Comparison of ENCODE assay signal across 15 cellular contexts in the genomic region with DNA sequence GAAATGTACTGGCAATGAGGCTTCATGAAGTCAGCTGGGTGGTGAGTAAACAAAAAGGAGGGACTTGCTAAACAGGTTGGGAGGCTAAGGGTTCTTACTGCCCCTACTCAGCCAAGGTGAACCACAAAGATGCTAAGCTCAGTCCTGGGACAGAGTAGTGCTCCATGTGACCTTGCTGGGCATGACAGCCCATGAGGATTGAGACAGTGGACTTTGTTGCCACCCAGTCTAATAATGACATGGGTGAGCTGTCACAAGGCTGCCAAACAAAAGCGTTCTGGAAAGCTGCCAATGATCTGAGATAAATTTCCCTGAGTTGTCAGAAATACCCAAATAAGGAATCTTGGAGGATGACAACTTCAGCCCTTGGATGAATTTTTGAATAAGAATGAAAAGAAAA.
A peak's percentile ranks its signal among the peaks of the same experiment; 100 is the strongest.
DNase-seq lines count a peak whose midpoint lies in the region; ATAC-seq and TF ChIP-seq lines count a peak whose summit lies in the region.
"Had no signal": no experiment of that assay in that cellular context is flagged by ENCODE, and none has a peak within 500 bp of the region (broad histone marks: within the 10 kb centered on the region; RNA-seq: fewer than 3 reads in every experiment).

No MANE protein-coding gene starts in this region.

- H3K4me1 Mint-ChIP-seq in brain = peaks cover 20% of the 10 kb centered on the region
- H3K4me1 Mint-ChIP-seq: CD14-positive monocyte; stimulated activated naive CD8-positive, alpha-beta T cell treated with anti-CD3 and anti-CD28 coated beads, Interleukin-15, amount 100 ng/mL, for 72 hours had no signal

- no peaks in the 10 kb centered on the region for H3K9me3 Mint-ChIP-seq in brain
- H3K9me3 Mint-ChIP-seq: CD14-positive monocyte; stimulated activated naive CD8-positive, alpha-beta T cell treated with anti-CD3 and anti-CD28 coated beads, Interleukin-15, amount 100 ng/mL, for 72 hours had no signal

- no peaks in the 10 kb centered on the region for H3K27me3 Mint-ChIP-seq in brain
- H3K27me3 Mint-ChIP-seq: activated naive CD8-positive, alpha-beta T cell; stimulated activated naive CD8-positive, alpha-beta T cell treated with anti-CD3 and anti-CD28 coated beads, Interleukin-15, amount 100 ng/mL, for 72 hours had no signal

- no peak for TF ChIP-seq CTCF in brain (conservative IDR thresholded peaks at IDR 0.05)

- H3K4me3 Mint-ChIP-seq in brain = no peak overlapping the region
- H3K4me3 Mint-ChIP-seq: activated naive CD8-positive, alpha-beta T cell; CD14-positive monocyte; stimulated activated naive CD8-positive, alpha-beta T cell treated with anti-CD3 and anti-CD28 coated beads, Interleukin-15, amount 100 ng/mL, for 72 hours had no signal

- H3K27ac Mint-ChIP-seq in brain = peak overlapping the region in 3 of 5 experiments; percentile 62 to 92 (median 79)
- H3K27ac Mint-ChIP-seq: activated naive CD8-positive, alpha-beta T cell; stimulated activated naive CD8-positive, alpha-beta T cell treated with anti-CD3 and anti-CD28 coated beads, Interleukin-15, amount 100 ng/mL, for 72 hours had no signal

- peak; percentile 7 for DNase-seq in DMS153 treated with DMSO at 0.1 percent for 48 hours (lab: John Stamatoyannopoulos, UW; ENCODE audit: unreplicated experiment)
- DNase-seq in NCI-H1417 treated with DMSO at 0.1 percent for 48 hours (lab: John Stamatoyannopoulos, UW) = peak; percentile 26
- DNase-seq in medulla oblongata (ENCODE audit: extremely low spot score) = peak; percentile 75
- DNase-seq in stimulated activated CD4-positive, alpha-beta T cell treated with anti-CD3 and anti-CD28 coated beads, Interleukin-4, amount 100 ng/mL, for 4 hours = no peak
- DNase-seq: foreskin fibroblast; OCI-M1; stimulated activated CD4-positive, alpha-beta T cell treated with anti-CD3 and anti-CD28 coated beads, Interleukin-4, amount 100 ng/mL, for 1 hour; stimulated activated naive CD8-positive, alpha-beta T cell treated with anti-CD3 and anti-CD28 coated beads, Interleukin-15, amount 100 ng/mL, for 72 hours; T1000 had no signal

- H3K36me3 Mint-ChIP-seq in brain = peaks cover 49% of the 10 kb centered on the region

- ATAC-seq in GM21423 (IDR thresholded peaks at IDR 0.05; ENCODE audit: unreplicated experiment) (no peak), HG02678 (IDR thresholded peaks at IDR 0.05; ENCODE audit: unreplicated experiment) (no peak), GM18909 (IDR thresholded peaks at IDR 0.05; ENCODE audit: poor library complexity, unreplicated experiment) (no peak)
- ATAC-seq: stimulated activated naive CD8-positive, alpha-beta T cell treated with anti-CD3 and anti-CD28 coated beads, Interleukin-15, amount 100 ng/mL, for 72 hours had no signal

Comparison
In these comparisons a context has a peak if more than half of its experiments do, and no peak if none do; other contexts are left out.
1. DNase-seq: peak in DMS153 treated with DMSO at 0.1 percent for 48 hours (single experiment), NCI-H1417 treated with DMSO at 0.1 percent for 48 hours (single experiment) and medulla oblongata (single experiment); none in stimulated activated CD4-positive, alpha-beta T cell treated with anti-CD3 and anti-CD28 coated beads, Interleukin-4, amount 100 ng/mL, for 4 hours (0 of 2).